ENCODE assay signal across 25 cellular contexts in genomic region chr7:128913856-128914565, GRCh38. TPM values are rescaled to one million over a fixed set of nuclear protein-coding genes. Genes with fewer than 3 reads are reported as not detected.
DNase-seq lines count a peak whose midpoint lies in the region; ATAC-seq and TF ChIP-seq lines count a peak whose summit lies in the region.
"Had no signal": no experiment of that assay in that cellular context is flagged by ENCODE, and none has a peak within 500 bp of the region (broad histone marks: within the 10 kb centered on the region; RNA-seq: fewer than 3 reads in every experiment).

No MANE protein-coding gene starts in this region.

- WGBS in endodermal cell (ENCODE audit: insufficient coverage in 1 of 2, insufficient read length in 1 of 2), 2 experiments: 88 to 91% methylated on average over 7 to 10 of the region's 10 CpGs
- WGBS in psoas muscle, 3 donors: 79 to 85% (median 84%) methylated on average over 10 of the region's 10 CpGs

- H3K36me3 Mint-ChIP-seq in IgD-negative memory B cell (peaks cover 5% of the 10 kb centered on the region), endodermal cell (ENCODE audit: low read depth) (no peaks in the 10 kb centered on the region)

- H3K36me3 ChIP-seq in endodermal cell (ENCODE audit: control insufficient read depth, insufficient read depth, low read length): no peaks in the 10 kb centered on the region
- no peaks in the 10 kb centered on the region for H3K36me3 ChIP-seq in psoas muscle (ENCODE audit: insufficient read depth in 1 of 2, low read depth in 1 of 2)

- no peak overlapping the region for H3K9ac ChIP-seq in endodermal cell (ENCODE audit: extremely low read depth, low read length, poor library complexity, severe bottlenecking)

- H3K9me3 ChIP-seq in endodermal cell (ENCODE audit: control insufficient read depth, low read length) (no peaks in the 10 kb centered on the region), psoas muscle (no peaks in the 10 kb centered on the region)
- H3K9me3 ChIP-seq: A549 had no signal

- peaks cover 0 to 17% (median 5%) of the 10 kb centered on the region in 3 donors for H3K4me1 Mint-ChIP-seq in IgD-negative memory B cell
- H3K4me1 Mint-ChIP-seq in endodermal cell: peaks cover 32% of the 10 kb centered on the region

- H3K27me3 Mint-ChIP-seq in IgD-negative memory B cell (peaks cover 29% of the 10 kb centered on the region), endodermal cell (ENCODE audit: insufficient read depth) (peaks cover 52% of the 10 kb centered on the region)

- H3K27ac Mint-ChIP-seq in IgD-negative memory B cell: no peak overlapping the region
- no peak overlapping the region for H3K27ac Mint-ChIP-seq in endodermal cell
- H3K27ac Mint-ChIP-seq: activated naive CD4-positive, alpha-beta T cell treated with anti-CD3 and anti-CD28 coated beads for 36 hours had no signal

- peaks cover 2% of the 10 kb centered on the region for H3K27me3 ChIP-seq in endodermal cell (ENCODE audit: control insufficient read depth, insufficient read depth, low read length, poor library complexity, severe bottlenecking)
- H3K27me3 ChIP-seq in psoas muscle (ENCODE audit: insufficient read depth in 3 of 3, low read length in 2 of 3): peaks cover 0 to 71% (median 25%) of the 10 kb centered on the region in 3 donors

- H3K4me3 ChIP-seq in endodermal cell (ENCODE audit: low read length) (no peak overlapping the region), psoas muscle (no peak overlapping the region)
- H3K4me3 ChIP-seq: A549 had no signal

- no peak overlapping the region for H3K27ac ChIP-seq in endodermal cell (ENCODE audit: low read depth, low read length)
- H3K27ac ChIP-seq in psoas muscle: no peak overlapping the region
- H3K27ac ChIP-seq: A549 had no signal

- H3K4me3 Mint-ChIP-seq in IgD-negative memory B cell (peak overlapping the region in 3 of 4 donors; percentile 6 to 85 (median 45)), endodermal cell (no peak overlapping the region)
- H3K4me3 Mint-ChIP-seq: activated naive CD4-positive, alpha-beta T cell treated with anti-CD3 and anti-CD28 coated beads for 36 hours had no signal

- intact Hi-C loops in sciatic nerve (cut with DNase I): no loop called here
- intact Hi-C loops in psoas muscle (cut with DNase I): no loop called here

- TF ChIP-seq CTCF in endodermal cell (conservative IDR thresholded peaks at IDR 0.05) (no peak), GM13976 (IDR thresholded peaks at IDR 0.05; ENCODE audit: borderline replicate concordance, control extremely low read depth, extremely low read depth, insufficient read depth, missing control alignments) (no peak), psoas muscle (IDR thresholded peaks at IDR 0.05) (no peak)

- ATAC-seq in sciatic nerve (no peak), psoas muscle (no peak)

- H3K9me3 Mint-ChIP-seq in IgD-negative memory B cell: no peaks in the 10 kb centered on the region
- H3K9me3 Mint-ChIP-seq in endodermal cell: no peaks in the 10 kb centered on the region
- H3K9me3 Mint-ChIP-seq: activated naive CD4-positive, alpha-beta T cell treated with anti-CD3 and anti-CD28 coated beads for 36 hours; nephron had no signal

- H3K4me1 ChIP-seq in endodermal cell (ENCODE audit: control insufficient read depth, insufficient read depth, low read length): peaks cover 7% of the 10 kb centered on the region
- peaks cover 4% of the 10 kb centered on the region for H3K4me1 ChIP-seq in psoas muscle
- H3K4me1 ChIP-seq: A549 had no signal

- in situ Hi-C loops in GM13976 (cut with MboI; ENCODE audit: low sequenced_read_pairs, unreplicated experiment): loop anchor here (25.0 kb wide), 1 partner anchor 173 kb away; no protein-coding TSS in a partner anchor

- DNase-seq in activated effector memory CD4-positive, alpha-beta T cell treated with anti-CD3 and anti-CD28 coated beads, Interleukin-2, amount 50 U/mL, for 16 hours: peak; percentile 46
- DNase-seq in activated effector memory CD4-positive, alpha-beta T cell treated with Interleukin-2 at 50 U/mL for 16 hours: no peak
- DNase-seq in endodermal cell: peak; percentile 38
- peak; percentile 38 for DNase-seq in sciatic nerve (ENCODE audit: low spot score)
- DNase-seq in GM13976 (ENCODE audit: low spot score): no peak
- DNase-seq in psoas muscle: no peak
- no peak for DNase-seq in HUDEP-2 (lab: John Stamatoyannopoulos, UW; ENCODE audit: unreplicated experiment in 76 of 76)
- DNase-seq: activated CD4-positive, alpha-beta T cell treated with anti-CD3 and anti-CD28 coated beads, Interleukin-2, amount 50 U/mL, for 48 hours; effector CD4-positive, alpha-beta T cell; foreskin melanocyte; hippocampal formation; NCI-H1417; NCI-H524 treated with DMSO at 0.1 percent for 48 hours; SHP77; stimulated activated CD4-positive, alpha-beta T cell treated with anti-CD3 and anti-CD28 coated beads, Interleukin-12 subunit alpha, Interleukin-12 subunit beta, amount 100 ng/mL, for 4 hours; substantia nigra; T-helper 1 cell had no signal

RNA-seq across cellular contexts. Expression of gene KCP, which starts 3.5 kb away (rescaled TPM):
- polyA plus RNA-seq in IgD-negative memory B cell (0.26 TPM), psoas muscle (under 1 TPM; 0.03 to 0.16 (median 0.12) TPM)
- total RNA-seq in endodermal cell (10 to 100 TPM; 21.1 to 33.3 TPM), sciatic nerve (1.8 TPM), psoas muscle (under 1 TPM; 0.08 to 0.34 (median 0.23) TPM)
- polyA plus RNA-seq in endodermal cell (2013, experiment 1 of 2): 8.3 TPM
- polyA plus RNA-seq in endodermal cell (2013, experiment 2 of 2): 6.5 TPM
- total RNA-seq: activated naive CD4-positive, alpha-beta T cell treated with anti-CD3 and anti-CD28 coated beads for 36 hours; lung microvascular endothelial cell; pulmonary artery endothelial cell had no signal
- polyA plus RNA-seq: BJ, keratinocyte had no signal

RNA-seq across cellular contexts. Expression of gene IRF5, which starts 23.7 kb away (rescaled TPM):
- 132 TPM for polyA plus RNA-seq in IgD-negative memory B cell
- under 1 TPM; 0.31 to 0.53 TPM for total RNA-seq in endodermal cell
- 0.14 TPM for polyA plus RNA-seq in endodermal cell (2013, experiment 1 of 2)
- 0.17 TPM for polyA plus RNA-seq in endodermal cell (2013, experiment 2 of 2)
- total RNA-seq in sciatic nerve: 8.7 TPM
- total RNA-seq in psoas muscle: 1 to 10 TPM; 1.2 to 1.6 (median 1.3) TPM
- polyA plus RNA-seq in psoas muscle: under 1 TPM; 0.44 to 0.80 (median 0.78) TPM
- total RNA-seq: lung microvascular endothelial cell had no signal

RNA-seq across cellular contexts. Expression of gene ATP6V1F, which starts 51.4 kb away (rescaled TPM):
- 325 TPM for polyA plus RNA-seq in IgD-negative memory B cell
- total RNA-seq in endodermal cell: 100 to 1,000 TPM; 122 to 157 TPM
- polyA plus RNA-seq in endodermal cell (2013, experiment 1 of 2): 128 TPM
- polyA plus RNA-seq in endodermal cell (2013, experiment 2 of 2): 128 TPM
- 89.6 TPM for total RNA-seq in sciatic nerve
- total RNA-seq in psoas muscle: 100 to 1,000 TPM; 103 to 210 (median 131) TPM
- 100 to 1,000 TPM; 141 to 156 (median 143) TPM for polyA plus RNA-seq in psoas muscle

Comparison
In these comparisons a context has a peak if more than half of its experiments do, and no peak if none do; other contexts are left out.
1. DNase-seq: peak in activated effector memory CD4-positive, alpha-beta T cell treated with anti-CD3 and anti-CD28 coated beads, Interleukin-2, amount 50 U/mL, for 16 hours (single experiment), endodermal cell (single experiment) and sciatic nerve (single experiment); none in activated effector memory CD4-positive, alpha-beta T cell treated with Interleukin-2 at 50 U/mL for 16 hours (single experiment), GM13976 (single experiment), psoas muscle (0 of 2) and HUDEP-2 (0 of 76).